ENCODE assay signal across 10 cellular contexts in genomic region chr16:68332411-68333121, GRCh38. TPM values are rescaled to one million over a fixed set of nuclear protein-coding genes. Genes with fewer than 3 reads are reported as not detected.
DNase-seq lines count a peak whose midpoint lies in the region; ATAC-seq and TF ChIP-seq lines count a peak whose summit lies in the region.
"Had no signal": no experiment of that assay in that cellular context is flagged by ENCODE, and none has a peak within 500 bp of the region (broad histone marks: within the 10 kb centered on the region; RNA-seq: fewer than 3 reads in every experiment).

No MANE protein-coding gene starts in this region.

- in situ Hi-C loops in astrocyte of the spinal cord (cut with HindIII; ENCODE audit: low sequenced_read_pairs), result no loop called here

- TF ChIP-seq CTCF in A673 (conservative IDR thresholded peaks at IDR 0.05; ENCODE audit: low read depth, low read length) (no peak), astrocyte of the spinal cord (IDR thresholded peaks at IDR 0.05; ENCODE audit: low read depth, low read length) (no peak)

- no peak overlapping the region for H3K4me3 Mint-ChIP-seq in memory B cell

- H3K36me3 Mint-ChIP-seq in memory B cell, result peaks cover 21% of the 10 kb centered on the region

- CTCF ChIA-PET in A673 (lab: Charles Lee), result interaction anchor here (1.0 to 1.3 kb wide), 2 partner anchors 68 to 71 kb away, joined by 3 to 4 read pairs; partner anchors contain the start of gene SLC7A6

- no peaks in the 10 kb centered on the region for H3K27me3 ChIP-seq in A673 (replicated peaks; ENCODE audit: insufficient read depth, low read depth, low read length, poor library complexity)
- H3K27me3 ChIP-seq: pancreas had no signal

- POLR2A ChIA-PET in A673 (lab: Charles Lee; ENCODE audit: low non-redundant PET), result no interaction called here

- H3K4me1 Mint-ChIP-seq in memory B cell, result peaks cover 12% of the 10 kb centered on the region

- H3K27ac Mint-ChIP-seq in memory B cell, result peak overlapping the region; percentile 0

- H3K9me3 Mint-ChIP-seq in memory B cell, result no peaks in the 10 kb centered on the region

- DNase-seq in A673 (ENCODE audit: low spot score), result peak; percentile 71
- DNase-seq in KG1 (lab: John Stamatoyannopoulos, UW), result peak; percentile 66
- DNase-seq in astrocyte of the spinal cord (ENCODE audit: low read depth, low spot score), result peak; percentile 62
- no peak for DNase-seq in memory B cell (ENCODE audit: low spot score in 2 of 2)
- DNase-seq in HK-2 (ENCODE audit: unreplicated experiment), result no peak
- no peak for DNase-seq in NCI-H2196 (lab: John Stamatoyannopoulos, UW; ENCODE audit: unreplicated experiment)
- no peak for DNase-seq in NCI-H2171 treated with DMSO at 0.1 percent for 48 hours (lab: John Stamatoyannopoulos, UW)
- DNase-seq: activated effector memory CD4-positive, alpha-beta T cell treated with anti-CD3 and anti-CD28 coated beads, Interleukin-2, amount 50 U/mL, for 16 hours had no signal

- peak overlapping the region; percentile 47 for H3K27ac ChIP-seq in A673 (ENCODE audit: low read depth, low read length, poor library complexity, severe bottlenecking)

- H3K4me1 ChIP-seq in A673 (ENCODE audit: insufficient read depth, low read length, poor library complexity, severe bottlenecking), result peaks cover 28% of the 10 kb centered on the region
- H3K4me1 ChIP-seq: pancreas had no signal

- no TSS peak for BruUV-seq in A673 (replicated peaks; lab: Mats Ljungman, UMichigan)

- intact Hi-C loops in A673 (cut with micrococcal nuclease; ENCODE audit: unreplicated experiment), result no loop called here

- no peaks in the 10 kb centered on the region for H3K9me3 ChIP-seq in A673 (ENCODE audit: low read depth, low read length, poor library complexity, severe bottlenecking)
- H3K9me3 ChIP-seq: pancreas had no signal

- H3K4me3 ChIP-seq in A673 (ENCODE audit: low read depth, low read length, poor library complexity, severe bottlenecking), result no peak overlapping the region
- H3K4me3 ChIP-seq in astrocyte of the spinal cord (ENCODE audit: low read depth, low read length), result no peak overlapping the region
- H3K4me3 ChIP-seq: pancreas had no signal

- ATAC-seq in memory B cell (ENCODE audit: low read depth) (no peak), GM21423 (IDR thresholded peaks at IDR 0.05; ENCODE audit: unreplicated experiment) (no peak)

- no peaks in the 10 kb centered on the region for H3K27me3 Mint-ChIP-seq in memory B cell

- H3K36me3 ChIP-seq in A673 (ENCODE audit: insufficient read depth, low read length, poor library complexity, severe bottlenecking), result peaks cover 10% of the 10 kb centered on the region

RNA-seq across cellular contexts. Expression of gene PRMT7, which starts 21.7 kb away (rescaled TPM):
- 60.2 and 66.2 TPM in 2 replicates for total RNA-seq in A673 (2021)

RNA-seq across cellular contexts. Expression of gene SLC7A6OS, which starts 21.8 kb away (rescaled TPM):
- total RNA-seq in A673 (2021), result 24.5 and 25.3 TPM in 2 replicates

Comparison
In these comparisons a context has a peak if more than half of its experiments do, and no peak if none do; other contexts are left out.
1. DNase-seq: peak in A673 (single experiment), KG1 (single experiment) and astrocyte of the spinal cord (single experiment); none in memory B cell (0 of 2), HK-2 (single experiment), NCI-H2196 (single experiment) and NCI-H2171 treated with DMSO at 0.1 percent for 48 hours (single experiment).